Comparison of ENCODE assay signal across 33 cellular contexts in the genomic region with DNA sequence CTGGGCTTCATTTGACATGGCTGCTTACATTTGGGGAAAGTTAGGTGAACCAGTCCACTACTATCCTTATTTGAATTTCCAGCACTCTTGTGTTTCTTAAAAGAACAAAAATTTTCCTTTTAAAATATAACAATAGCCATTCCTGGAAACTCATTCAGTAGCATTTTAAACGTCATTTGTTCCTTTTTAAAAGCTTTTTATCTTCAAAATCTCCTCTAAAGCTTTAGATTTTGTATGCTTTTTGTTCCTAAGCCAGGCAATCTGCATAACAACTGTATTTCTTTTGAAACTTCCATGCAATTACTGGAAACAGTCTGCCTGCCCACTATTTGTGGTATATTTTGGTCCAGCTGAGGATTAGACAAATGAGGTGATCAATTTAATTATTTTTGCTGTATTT.
"Had no signal": no experiment of that assay in that cellular context is flagged by ENCODE, and none has a peak within 500 bp of the region (broad histone marks: within the 10 kb centered on the region; RNA-seq: fewer than 3 reads in every experiment).

No MANE protein-coding gene starts in this region.

- H3K4me3 ChIP-seq: MG63 had no signal

- H3K27me3 ChIP-seq: MG63 had no signal

- H3K36me3 ChIP-seq: MG63 had no signal

- DNase-seq: Karpas-422, Kasumi-1, MG63, MV-4-11, NCI-H1048, NCI-H1092, NCI-H1092 treated with DMSO at 0.1 percent for 48 hours, NCI-H1105, NCI-H1105 treated with DMSO at 0.1 percent for 48 hours, NCI-H1417, NCI-H1417 treated with DMSO at 0.1 percent for 48 hours, NCI-H1436, NCI-H1436 treated with DMSO at 0.1 percent for 48 hours, NCI-H146, NCI-H1694, NCI-H1694 treated with DMSO at 0.1 percent for 48 hours, NCI-H187, NCI-H187 treated with DMSO at 0.1 percent for 48 hours, NCI-H1930, NCI-H2029, NCI-H2029 treated with DMSO at 0.1 percent for 48 hours, NCI-H2081, NCI-H2081 treated with DMSO at 0.1 percent for 48 hours, NCI-H2107, NCI-H2171, NCI-H2171 treated with DMSO at 0.1 percent for 48 hours, NCI-H2227 treated with DMSO at 0.1 percent for 48 hours, NCI-H226, NCI-H345, NCI-H446, NCI-H446 treated with DMSO at 0.1 percent for 48 hours, NCI-H510A, NCI-H510A treated with DMSO at 0.1 percent for 48 hours had no signal
